In the genomic region with DNA sequence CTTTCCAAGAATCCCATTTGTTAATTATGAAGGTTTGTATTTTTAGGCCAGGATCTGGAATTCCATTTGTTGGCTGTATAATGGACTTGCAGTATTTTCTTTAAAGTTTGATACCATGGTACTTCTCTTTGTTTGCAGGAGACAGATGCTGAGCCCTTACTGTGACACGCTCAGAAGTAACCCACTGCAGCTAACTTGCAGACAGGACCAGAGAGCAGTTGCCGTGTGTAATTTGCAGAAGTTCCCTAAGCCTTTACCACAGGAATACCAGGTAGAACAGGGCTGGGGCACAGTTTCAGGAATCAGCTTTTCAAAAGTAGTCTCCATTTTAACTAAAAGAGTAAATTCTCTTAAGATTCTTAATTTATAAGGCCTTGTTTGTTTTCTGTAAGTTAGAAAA, we compare ENCODE assay signal across 1 cellular context.
TF ChIP-seq lines count a peak whose summit lies in the region.

No MANE protein-coding gene starts in this region.

TF ChIP-seq in K562, 482 proteins besides CTCF, POLR2A, EP300 and RAD21 (continued from another document):
- TF ChIP-seq, protein P1, sequence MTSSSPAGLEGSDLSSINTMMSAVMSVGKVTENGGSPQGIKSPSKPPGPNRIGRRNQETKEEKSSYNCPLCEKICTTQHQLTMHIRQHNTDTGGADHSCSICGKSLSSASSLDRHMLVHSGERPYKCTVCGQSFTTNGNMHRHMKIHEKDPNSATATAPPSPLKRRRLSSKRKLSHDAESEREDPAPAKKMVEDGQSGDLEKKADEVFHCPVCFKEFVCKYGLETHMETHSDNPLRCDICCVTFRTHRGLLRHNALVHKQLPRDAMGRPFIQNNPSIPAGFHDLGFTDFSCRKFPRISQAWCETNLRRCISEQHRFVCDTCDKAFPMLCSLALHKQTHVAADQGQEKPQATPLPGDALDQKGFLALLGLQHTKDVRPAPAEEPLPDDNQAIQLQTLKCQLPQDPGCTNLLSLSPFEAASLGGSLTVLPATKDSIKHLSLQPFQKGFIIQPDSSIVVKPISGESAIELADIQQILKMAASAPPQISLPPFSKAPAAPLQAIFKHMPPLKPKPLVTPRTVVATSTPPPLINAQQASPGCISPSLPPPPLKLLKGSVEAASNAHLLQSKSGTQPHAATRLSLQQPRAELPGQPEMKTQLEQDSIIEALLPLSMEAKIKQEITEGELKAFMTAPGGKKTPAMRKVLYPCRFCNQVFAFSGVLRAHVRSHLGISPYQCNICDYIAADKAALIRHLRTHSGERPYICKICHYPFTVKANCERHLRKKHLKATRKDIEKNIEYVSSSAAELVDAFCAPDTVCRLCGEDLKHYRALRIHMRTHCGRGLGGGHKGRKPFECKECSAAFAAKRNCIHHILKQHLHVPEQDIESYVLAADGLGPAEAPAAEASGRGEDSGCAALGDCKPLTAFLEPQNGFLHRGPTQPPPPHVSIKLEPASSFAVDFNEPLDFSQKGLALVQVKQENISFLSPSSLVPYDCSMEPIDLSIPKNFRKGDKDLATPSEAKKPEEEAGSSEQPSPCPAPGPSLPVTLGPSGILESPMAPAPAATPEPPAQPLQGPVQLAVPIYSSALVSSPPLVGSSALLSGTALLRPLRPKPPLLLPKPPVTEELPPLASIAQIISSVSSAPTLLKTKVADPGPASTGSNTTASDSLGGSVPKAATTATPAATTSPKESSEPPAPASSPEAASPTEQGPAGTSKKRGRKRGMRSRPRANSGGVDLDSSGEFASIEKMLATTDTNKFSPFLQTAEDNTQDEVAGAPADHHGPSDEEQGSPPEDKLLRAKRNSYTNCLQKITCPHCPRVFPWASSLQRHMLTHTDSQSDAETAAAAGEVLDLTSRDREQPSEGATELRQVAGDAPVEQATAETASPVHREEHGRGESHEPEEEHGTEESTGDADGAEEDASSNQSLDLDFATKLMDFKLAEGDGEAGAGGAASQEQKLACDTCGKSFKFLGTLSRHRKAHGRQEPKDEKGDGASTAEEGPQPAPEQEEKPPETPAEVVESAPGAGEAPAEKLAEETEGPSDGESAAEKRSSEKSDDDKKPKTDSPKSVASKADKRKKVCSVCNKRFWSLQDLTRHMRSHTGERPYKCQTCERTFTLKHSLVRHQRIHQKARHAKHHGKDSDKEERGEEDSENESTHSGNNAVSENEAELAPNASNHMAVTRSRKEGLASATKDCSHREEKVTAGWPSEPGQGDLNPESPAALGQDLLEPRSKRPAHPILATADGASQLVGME (CRISPR knock-in tag; IDR thresholded peaks at IDR 0.05) = no peak
- TF ChIP-seq NR1H2 (CRISPR knock-in tag; IDR thresholded peaks at IDR 0.05) (no peak), RBM39 (optimal IDR thresholded peaks at IDR 0.05; ENCODE audit: low read depth, low read length) (no peak)
- TF ChIP-seq, protein P2, sequence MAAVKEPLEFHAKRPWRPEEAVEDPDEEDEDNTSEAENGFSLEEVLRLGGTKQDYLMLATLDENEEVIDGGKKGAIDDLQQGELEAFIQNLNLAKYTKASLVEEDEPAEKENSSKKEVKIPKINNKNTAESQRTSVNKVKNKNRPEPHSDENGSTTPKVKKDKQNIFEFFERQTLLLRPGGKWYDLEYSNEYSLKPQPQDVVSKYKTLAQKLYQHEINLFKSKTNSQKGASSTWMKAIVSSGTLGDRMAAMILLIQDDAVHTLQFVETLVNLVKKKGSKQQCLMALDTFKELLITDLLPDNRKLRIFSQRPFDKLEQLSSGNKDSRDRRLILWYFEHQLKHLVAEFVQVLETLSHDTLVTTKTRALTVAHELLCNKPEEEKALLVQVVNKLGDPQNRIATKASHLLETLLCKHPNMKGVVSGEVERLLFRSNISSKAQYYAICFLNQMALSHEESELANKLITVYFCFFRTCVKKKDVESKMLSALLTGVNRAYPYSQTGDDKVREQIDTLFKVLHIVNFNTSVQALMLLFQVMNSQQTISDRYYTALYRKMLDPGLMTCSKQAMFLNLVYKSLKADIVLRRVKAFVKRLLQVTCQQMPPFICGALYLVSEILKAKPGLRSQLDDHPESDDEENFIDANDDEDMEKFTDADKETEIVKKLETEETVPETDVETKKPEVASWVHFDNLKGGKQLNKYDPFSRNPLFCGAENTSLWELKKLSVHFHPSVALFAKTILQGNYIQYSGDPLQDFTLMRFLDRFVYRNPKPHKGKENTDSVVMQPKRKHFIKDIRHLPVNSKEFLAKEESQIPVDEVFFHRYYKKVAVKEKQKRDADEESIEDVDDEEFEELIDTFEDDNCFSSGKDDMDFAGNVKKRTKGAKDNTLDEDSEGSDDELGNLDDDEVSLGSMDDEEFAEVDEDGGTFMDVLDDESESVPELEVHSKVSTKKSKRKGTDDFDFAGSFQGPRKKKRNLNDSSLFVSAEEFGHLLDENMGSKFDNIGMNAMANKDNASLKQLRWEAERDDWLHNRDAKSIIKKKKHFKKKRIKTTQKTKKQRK (IDR thresholded peaks at IDR 0.05; ENCODE audit: borderline replicate concordance, low read depth, low read length) = no peak
